In genomic region chr3:134449277-134449676, GRCh38 we compare ENCODE assay signal across 9 cellular contexts. TPM values are rescaled to one million over a fixed set of nuclear protein-coding genes. Genes with fewer than 3 reads are reported as not detected.
DNase-seq lines count a peak whose midpoint lies in the region; ATAC-seq and TF ChIP-seq lines count a peak whose summit lies in the region.
"Had no signal": no experiment of that assay in that cellular context is flagged by ENCODE, and none has a peak within 500 bp of the region (broad histone marks: within the 10 kb centered on the region; RNA-seq: fewer than 3 reads in every experiment).

No MANE protein-coding gene starts in this region.

- no peak overlapping the region for H3K9ac ChIP-seq in endodermal cell (ENCODE audit: extremely low read depth, low read length, poor library complexity, severe bottlenecking)

- H3K4me1 ChIP-seq in endodermal cell (ENCODE audit: control insufficient read depth, insufficient read depth, low read length), result peaks cover 3% of the 10 kb centered on the region

- H3K27me3 Mint-ChIP-seq in endodermal cell (ENCODE audit: insufficient read depth) (peaks cover 10% of the 10 kb centered on the region), neural crest cell (ENCODE audit: low read depth) (no peaks in the 10 kb centered on the region)

- no peaks in the 10 kb centered on the region for H3K36me3 ChIP-seq in endodermal cell (ENCODE audit: control insufficient read depth, insufficient read depth, low read length)

- ATAC-seq in GM19328 (IDR thresholded peaks at IDR 0.05; ENCODE audit: unreplicated experiment) (no peak), GM18519 (IDR thresholded peaks at IDR 0.05; ENCODE audit: low FRiP score, unreplicated experiment) (no peak)

- DNase-seq in NCI-H2081 (lab: John Stamatoyannopoulos, UW) (peak; percentile 5 to 22), NCI-H2081 treated with DMSO at 0.1 percent for 48 hours (lab: John Stamatoyannopoulos, UW) (no peak), NCI-H69 (lab: John Stamatoyannopoulos, UW) (peak; percentile 42), endodermal cell (peak; percentile 85), neural crest cell (ENCODE audit: low read depth, low spot score) (no peak)
- no peak for DNase-seq in stimulated activated CD8-positive, alpha-beta memory T cell treated with anti-CD3 and anti-CD28 coated beads, Interleukin-4, amount 100 ng/mL, for 48 hours

- no peak overlapping the region for H3K27ac Mint-ChIP-seq in endodermal cell
- no peak overlapping the region for H3K27ac Mint-ChIP-seq in neural crest cell (ENCODE audit: unreplicated experiment)

- H3K4me1 Mint-ChIP-seq in endodermal cell (peaks cover 10% of the 10 kb centered on the region), neural crest cell (no peaks in the 10 kb centered on the region)

- H3K27ac ChIP-seq in endodermal cell (ENCODE audit: low read depth, low read length), result no peak overlapping the region
- H3K27ac ChIP-seq: VCaP had no signal

- H3K27me3 ChIP-seq in endodermal cell (ENCODE audit: control insufficient read depth, insufficient read depth, low read length, poor library complexity, severe bottlenecking), result no peaks in the 10 kb centered on the region

- no peak overlapping the region for H3K4me3 ChIP-seq in endodermal cell (ENCODE audit: low read length)

- TF ChIP-seq CTCF in endodermal cell (conservative IDR thresholded peaks at IDR 0.05) (peak; percentile 80), neural crest cell (conservative IDR thresholded peaks at IDR 0.05) (peak; percentile 50)

- H3K36me3 Mint-ChIP-seq in endodermal cell (ENCODE audit: low read depth) (no peaks in the 10 kb centered on the region), neural crest cell (ENCODE audit: low read depth) (no peaks in the 10 kb centered on the region)

- peaks cover 8% of the 10 kb centered on the region for H3K9me3 ChIP-seq in endodermal cell (ENCODE audit: control insufficient read depth, low read length)

- H3K9me3 Mint-ChIP-seq in endodermal cell (peaks cover 3% of the 10 kb centered on the region), neural crest cell (peaks cover 2% of the 10 kb centered on the region)

- WGBS in endodermal cell (ENCODE audit: insufficient coverage in 1 of 2, insufficient read length in 1 of 2), 2 experiments, result 64 to 70% methylated on average over 2 of the region's 2 CpGs

- H3K4me3 Mint-ChIP-seq in endodermal cell (no peak overlapping the region), neural crest cell (no peak overlapping the region)

RNA-seq across cellular contexts. Expression of gene ANAPC13, which starts 36.5 kb away (rescaled TPM):
- 10 to 100 TPM; 28.6 to 29.3 TPM for total RNA-seq in endodermal cell
- 86.7 TPM for polyA plus RNA-seq in endodermal cell (2013, experiment 1 of 2)
- polyA plus RNA-seq in endodermal cell (2013, experiment 2 of 2), result 81.0 TPM
- 71.8 and 73.0 TPM in 2 replicates for total RNA-seq in neural crest cell

RNA-seq across cellular contexts. Expression of gene CEP63, which starts 36.6 kb away (rescaled TPM):
- total RNA-seq in endodermal cell, result 10 to 100 TPM; 21.2 to 33.0 TPM
- polyA plus RNA-seq in endodermal cell (2013, experiment 1 of 2), result 28.7 TPM
- 30.2 TPM for polyA plus RNA-seq in endodermal cell (2013, experiment 2 of 2)
- total RNA-seq in neural crest cell, result 27.0 and 31.8 TPM in 2 replicates

Comparison
In these comparisons a context has a peak if more than half of its experiments do, and no peak if none do; other contexts are left out.
1. DNase-seq: peak in NCI-H2081 (2 of 2), NCI-H69 (single experiment) and endodermal cell (single experiment); none in NCI-H2081 treated with DMSO at 0.1 percent for 48 hours (single experiment), neural crest cell (single experiment) and stimulated activated CD8-positive, alpha-beta memory T cell treated with anti-CD3 and anti-CD28 coated beads, Interleukin-4, amount 100 ng/mL, for 48 hours (single experiment).